8 cellular contexts compared by ENCODE assay signal in the genomic region with DNA sequence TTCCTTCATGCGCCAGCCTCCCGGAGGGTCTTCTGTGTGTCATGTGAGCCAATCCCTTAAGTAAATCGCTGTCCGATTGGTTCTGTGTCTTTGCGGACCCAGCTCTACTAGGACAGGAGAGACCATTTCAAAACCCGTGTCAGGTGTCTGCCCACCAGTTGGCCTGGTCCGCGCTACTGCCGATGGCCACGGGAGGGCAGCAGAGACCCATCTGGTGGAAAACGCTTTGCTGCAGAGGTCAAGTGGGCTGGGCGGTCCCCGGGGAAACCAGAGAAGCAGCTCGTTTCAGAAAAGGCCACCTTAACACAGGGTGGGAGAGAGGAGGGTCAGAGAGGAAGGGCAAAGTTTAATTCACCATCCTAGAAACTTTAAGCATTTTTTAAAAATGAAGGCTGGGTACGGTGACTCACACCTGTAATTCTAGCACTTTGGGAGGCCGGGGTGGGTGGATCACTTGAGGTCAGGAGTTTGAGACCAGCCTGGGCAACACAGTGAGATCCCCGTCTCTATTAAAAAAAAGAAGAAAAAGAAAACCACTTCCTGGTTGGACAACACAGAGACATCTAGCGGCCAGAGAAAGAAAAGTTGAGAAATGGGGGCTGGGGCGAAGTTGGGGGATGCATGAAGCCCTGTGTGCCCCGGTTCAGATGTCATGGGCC. TPM values are rescaled to one million over a fixed set of nuclear protein-coding genes. Genes with fewer than 3 reads are reported as not detected.
DNase-seq lines count a peak whose midpoint lies in the region; ATAC-seq, FAIRE-seq and TF ChIP-seq lines count a peak whose summit lies in the region.

No MANE protein-coding gene starts in this region.

- no peaks in the 10 kb centered on the region for H3K9me3 ChIP-seq in MM.1S (replicated peaks; ENCODE audit: insufficient read depth, low read length)
- H3K9me3 ChIP-seq in osteoblast (ENCODE audit: low read depth, low read length): no peaks in the 10 kb centered on the region

- H2AFZ ChIP-seq in MM.1S (ENCODE audit: low read length) (no peak overlapping the region), osteoblast (ENCODE audit: low read length) (no peak overlapping the region)

- no peak overlapping the region; the same call in 1 of the 2 replicates for H3K4me3 ChIP-seq in MM.1S (ENCODE audit: low read length)
- peak overlapping the region; percentile 58 for H3K4me3 ChIP-seq in osteoblast (ENCODE audit: insufficient read depth, low read length)

- no peaks in the 10 kb centered on the region for H3K9me2 ChIP-seq in MM.1S (replicated peaks; ENCODE audit: insufficient read depth, low read length)

- no peaks in the 10 kb centered on the region for H3K36me3 ChIP-seq in MM.1S (replicated peaks; ENCODE audit: insufficient read depth, low read length)
- no peaks in the 10 kb centered on the region for H3K36me3 ChIP-seq in osteoblast (ENCODE audit: insufficient read depth, low read length)

- H4K20me1 ChIP-seq in MM.1S (ENCODE audit: insufficient read depth, low read length) (no peaks in the 10 kb centered on the region), osteoblast (ENCODE audit: insufficient read depth, low read length) (no peaks in the 10 kb centered on the region)

- no peak for FAIRE-seq in frontal cortex (lab: Jason Lieb, UNC)

- no peak overlapping the region for H3K9ac ChIP-seq in MM.1S (ENCODE audit: low read length)

- peak; percentile 51 to 57 for DNase-seq in AML-193 (lab: John Stamatoyannopoulos, UW)
- DNase-seq in MM.1S: peak; percentile 54
- peak; percentile 86 for DNase-seq in SK-N-DZ (ENCODE audit: low spot score)
- peak; percentile 76 for DNase-seq in activated gamma-delta T cell treated with anti-CD3 and anti-CD28 coated beads, Interleukin-2, amount 50 U/mL, for 16 hours (ENCODE audit: low read depth)
- DNase-seq in frontal cortex (ENCODE audit: low spot score in 2 of 2): peak; percentile 83 to 93
- peak; percentile 98 for DNase-seq in osteoblast (ENCODE audit: insufficient read length, low spot score, missing footprints)
- DNase-seq in superior temporal gyrus (ENCODE audit: extremely low spot score): peak; percentile 83

- no peaks in the 10 kb centered on the region for H3F3A ChIP-seq in MM.1S (ENCODE audit: insufficient read depth, low read length)

- H3K4me2 ChIP-seq in MM.1S (ENCODE audit: low read depth, low read length) (peak overlapping the region; percentile 41; the same call in 1 of the 2 replicates), osteoblast (ENCODE audit: insufficient read depth, low read length) (peak overlapping the region; percentile 75)

- H3K27me3 ChIP-seq in MM.1S (replicated peaks; ENCODE audit: insufficient read depth, low read length) (peaks cover 29% of the 10 kb centered on the region), osteoblast (ENCODE audit: insufficient read depth, low read length) (no peaks in the 10 kb centered on the region)

- peak; percentile 58 for ATAC-seq in GM19452 (IDR thresholded peaks at IDR 0.05; ENCODE audit: unreplicated experiment)

- no peaks in the 10 kb centered on the region for H3K4me1 ChIP-seq in MM.1S (ENCODE audit: low read length)
- peaks cover 4% of the 10 kb centered on the region for H3K4me1 ChIP-seq in osteoblast (ENCODE audit: insufficient read depth, low read length)

- peak; percentile 78 for TF ChIP-seq CTCF in MM.1S (IDR thresholded peaks at IDR 0.05; ENCODE audit: low read length)
- peak; percentile 98 for TF ChIP-seq CTCF in osteoblast (IDR thresholded peaks at IDR 0.05; ENCODE audit: extremely low read depth, low read depth, low read length)

- no peak overlapping the region for H3K27ac ChIP-seq in MM.1S (ENCODE audit: low read length)
- peak overlapping the region; percentile 46 for H3K27ac ChIP-seq in osteoblast (ENCODE audit: low read depth, low read length)

- H3K79me2 ChIP-seq in MM.1S (ENCODE audit: low read length) (no peaks in the 10 kb centered on the region), osteoblast (ENCODE audit: insufficient read depth, low read length) (no peaks in the 10 kb centered on the region)

RNA-seq across cellular contexts. Expression of gene CIBAR2, which starts 2.8 kb away (rescaled TPM):
- polyA plus RNA-seq in SK-N-DZ (2014; cell fraction: cytosol; rRNA removed): not detected in 2 replicates
- 0.38 TPM in 1 of 2 replicates, not detected in the other for polyA plus RNA-seq in SK-N-DZ (2014; cell fraction: nucleus; rRNA removed)
- total RNA-seq in frontal cortex: 0.41 TPM
- total RNA-seq in osteoblast: under 0.01 TPM in 1 of 2 replicates, not detected in the other
